ENCODE assay signal across 11 cellular contexts in the genomic region with DNA sequence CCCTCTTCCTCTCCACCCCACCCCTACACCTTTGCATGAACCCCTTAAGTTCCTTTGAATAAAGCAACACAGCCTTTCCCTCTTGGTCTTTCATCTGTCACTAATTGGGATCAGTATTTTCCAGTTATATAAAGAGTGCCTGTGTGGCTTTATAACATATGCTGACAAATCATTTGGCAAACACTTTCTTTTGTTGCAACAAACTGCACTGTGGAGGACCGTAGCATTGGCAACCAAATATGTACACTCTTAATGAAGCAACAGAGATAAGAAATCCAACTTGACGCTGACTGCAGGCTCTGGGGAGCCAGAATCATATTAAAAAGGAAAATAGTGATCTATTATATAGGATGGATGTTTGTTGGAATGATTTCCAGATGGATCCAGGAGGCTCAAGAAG.
DNase-seq lines count a peak whose midpoint lies in the region; TF ChIP-seq lines count a peak whose summit lies in the region.
"Had no signal": no experiment of that assay in that cellular context is flagged by ENCODE, and none has a peak within 500 bp of the region (broad histone marks: within the 10 kb centered on the region; RNA-seq: fewer than 3 reads in every experiment).

No MANE protein-coding gene starts in this region.

- TF ChIP-seq CTCF in AG09319 (IDR thresholded peaks at IDR 0.05; ENCODE audit: low read depth, low read length) (no peak), esophagus muscularis mucosa (IDR thresholded peaks at IDR 0.05) (no peak), neural progenitor cell (IDR thresholded peaks at IDR 0.05) (no peak), endothelial cell (IDR thresholded peaks at IDR 0.05; ENCODE audit: unreplicated experiment) (no peak), dorsolateral prefrontal cortex (IDR thresholded peaks at IDR 0.05 in 54 of 56, conservative IDR thresholded peaks at IDR 0.05 in 2 of 56; ENCODE audit: low read depth in 1 of 56, partially characterized antibody in 56 of 56) (no peak), lower leg skin (IDR thresholded peaks at IDR 0.05) (no peak)

- H3K27me3 Mint-ChIP-seq in neural progenitor cell (ENCODE audit: insufficient read depth, low read depth) = peaks cover 6% of the 10 kb centered on the region
- peaks cover 4% of the 10 kb centered on the region for H3K27me3 Mint-ChIP-seq in endothelial cell (ENCODE audit: unreplicated experiment)

- H3F3A ChIP-seq in neural progenitor cell (ENCODE audit: low read depth) = no peaks in the 10 kb centered on the region

- H3K36me3 ChIP-seq in esophagus muscularis mucosa (no peaks in the 10 kb centered on the region), neural progenitor cell (no peaks in the 10 kb centered on the region)
- H3K36me3 ChIP-seq: ascending aorta had no signal

- H3K9me3 ChIP-seq in esophagus muscularis mucosa = no peaks in the 10 kb centered on the region
- H3K9me3 ChIP-seq in neural progenitor cell (ENCODE audit: low read depth) = no peaks in the 10 kb centered on the region
- H3K9me3 ChIP-seq: ascending aorta had no signal

- H3K4me3 ChIP-seq in esophagus muscularis mucosa = no peak overlapping the region
- H3K4me3 ChIP-seq in neural progenitor cell = no peak overlapping the region
- H3K4me3 ChIP-seq in dorsolateral prefrontal cortex = no peak overlapping the region
- no peak overlapping the region for H3K4me3 ChIP-seq in lower leg skin (ENCODE audit: low read depth, poor library complexity, severe bottlenecking)
- H3K4me3 ChIP-seq: ascending aorta had no signal

- H3K4me1 Mint-ChIP-seq in neural progenitor cell = peaks cover 71% of the 10 kb centered on the region
- H3K4me1 Mint-ChIP-seq in endothelial cell (ENCODE audit: unreplicated experiment) = peaks cover 47% of the 10 kb centered on the region

- TF ChIP-seq POLR2A in esophagus muscularis mucosa (IDR thresholded peaks at IDR 0.05; ENCODE audit: low read depth) = no peak
- no peak for TF ChIP-seq POLR2A in lower leg skin (IDR thresholded peaks at IDR 0.05)

- H3K79me2 ChIP-seq in neural progenitor cell (ENCODE audit: low read depth) = no peaks in the 10 kb centered on the region

- WGBS in esophagus muscularis mucosa = 13% methylated on average over 2 of the region's 2 CpGs
- WGBS in lower leg skin, 2 donors = 8 to 11% methylated on average over 2 of the region's 2 CpGs

- DNase-seq in AG09319 (ENCODE audit: extremely low read depth, low read depth) (peak; percentile 86), NCI-H69 (lab: John Stamatoyannopoulos, UW) (peak; percentile 10), esophagus muscularis mucosa (ENCODE audit: extremely low spot score) (peak; percentile 79), neural progenitor cell (ENCODE audit: low spot score) (no peak), HuH-7 (ENCODE audit: low spot score) (no peak), endothelial cell (ENCODE audit: low spot score) (no peak), dorsolateral prefrontal cortex (no peak), lower leg skin (ENCODE audit: low spot score in 2 of 2) (no peak)
- DNase-seq: activated CD4-positive, alpha-beta T cell treated with anti-CD3 and anti-CD28 coated beads, Interleukin-2, amount 50 U/mL, for 4 hours had no signal

- TF ChIP-seq EP300 in esophagus muscularis mucosa (IDR thresholded peaks at IDR 0.05) = no peak

- no peaks in the 10 kb centered on the region for H3K9me3 Mint-ChIP-seq in neural progenitor cell
- H3K9me3 Mint-ChIP-seq in endothelial cell (ENCODE audit: unreplicated experiment) = no peaks in the 10 kb centered on the region
- H3K9me3 Mint-ChIP-seq: IgD-negative memory B cell had no signal

- no peak overlapping the region for H2AFZ ChIP-seq in neural progenitor cell (replicated peaks)

- H4K20me1 ChIP-seq in neural progenitor cell (ENCODE audit: low read depth) = no peaks in the 10 kb centered on the region

- H3K27ac Mint-ChIP-seq in neural progenitor cell (peak overlapping the region; percentile 35), endothelial cell (ENCODE audit: unreplicated experiment) (no peak overlapping the region)
- H3K27ac Mint-ChIP-seq: IgD-negative memory B cell had no signal

- no peak overlapping the region for H3K4me2 ChIP-seq in neural progenitor cell

- peaks cover 19 to 91% (median 78%) of the 10 kb centered on the region in 4 donors for H3K4me1 ChIP-seq in esophagus muscularis mucosa
- H3K4me1 ChIP-seq in neural progenitor cell = peaks cover 43% of the 10 kb centered on the region
- H3K4me1 ChIP-seq: ascending aorta had no signal

- H3K27me3 ChIP-seq in esophagus muscularis mucosa (no peaks in the 10 kb centered on the region), neural progenitor cell (no peaks in the 10 kb centered on the region), dorsolateral prefrontal cortex (peaks cover 0 to 7% (median 0%) of the 10 kb centered on the region in 45 donors)
- H3K27me3 ChIP-seq: ascending aorta had no signal

- no peaks in the 10 kb centered on the region for H3K36me3 Mint-ChIP-seq in neural progenitor cell
- H3K36me3 Mint-ChIP-seq in endothelial cell (ENCODE audit: low read depth, unreplicated experiment) = no peaks in the 10 kb centered on the region
- H3K36me3 Mint-ChIP-seq: IgD-negative memory B cell had no signal

- H3K4me3 Mint-ChIP-seq in neural progenitor cell (no peak overlapping the region), endothelial cell (ENCODE audit: unreplicated experiment) (no peak overlapping the region)
- H3K4me3 Mint-ChIP-seq: IgD-negative memory B cell had no signal

- intact Hi-C loops in esophagus muscularis mucosa (cut with DNase I) = no loop called here
- intact Hi-C loops in dorsolateral prefrontal cortex (cut with DNase I) = no loop called here
- intact Hi-C loops in lower leg skin (cut with DNase I; ENCODE audit: low total_unique reads) = no loop called here

- H3K27ac ChIP-seq in esophagus muscularis mucosa (replicated peaks in 1 of 4) (peak overlapping the region; percentile 75 to 85 (median 76)), neural progenitor cell (no peak overlapping the region), dorsolateral prefrontal cortex (peak overlapping the region in 15 of 59 donors; percentile 0 to 59 (median 21))
- H3K27ac ChIP-seq: ascending aorta had no signal

- no peak overlapping the region for H3K9ac ChIP-seq in neural progenitor cell

Comparison
In these comparisons a context has a peak if more than half of its experiments do, and no peak if none do; other contexts are left out.
1. DNase-seq: peak in AG09319 (single experiment), NCI-H69 (single experiment) and esophagus muscularis mucosa (single experiment); none in neural progenitor cell (single experiment), HuH-7 (single experiment), endothelial cell (single experiment), dorsolateral prefrontal cortex (0 of 10) and lower leg skin (0 of 2).